10 cellular contexts compared by ENCODE assay signal in the genomic region with DNA sequence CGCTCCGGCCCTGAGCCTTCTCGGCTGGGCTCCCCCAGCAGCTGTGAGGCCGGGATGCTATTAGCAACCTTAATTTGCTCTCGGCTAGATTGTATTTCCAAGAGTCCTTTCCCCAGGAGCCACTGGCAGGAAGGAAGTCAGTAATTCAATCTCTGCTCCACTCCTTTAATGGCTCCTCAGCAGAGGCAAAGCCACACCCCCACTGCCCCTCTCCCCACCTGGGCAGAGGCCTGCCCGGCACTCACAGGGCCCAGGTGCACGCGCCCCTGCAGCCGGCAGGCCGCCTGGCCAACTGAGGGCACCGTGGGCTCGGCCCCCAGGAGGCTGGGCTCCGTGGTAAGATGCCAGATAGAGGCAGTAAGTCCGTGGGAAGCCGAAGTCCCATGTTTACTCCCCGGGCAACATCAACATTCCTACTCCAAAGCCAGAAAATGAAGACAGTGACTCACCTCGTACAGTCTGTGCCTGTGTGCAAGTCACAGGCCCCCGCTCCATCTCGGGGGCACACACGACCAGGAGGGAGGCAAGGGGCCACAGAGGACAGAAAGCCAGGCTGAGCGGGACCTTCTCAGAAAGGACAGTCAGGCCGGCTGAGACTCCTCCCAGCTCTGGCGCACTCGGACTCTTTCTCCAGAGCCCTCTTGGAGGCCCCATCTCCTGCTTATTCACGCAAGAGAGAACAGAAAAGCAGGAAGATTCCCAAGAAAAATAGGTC. TPM values are rescaled to one million over a fixed set of nuclear protein-coding genes. Genes with fewer than 3 reads are reported as not detected.
DNase-seq lines count a peak whose midpoint lies in the region; ATAC-seq, FAIRE-seq and TF ChIP-seq lines count a peak whose summit lies in the region.
"Had no signal": no experiment of that assay in that cellular context is flagged by ENCODE, and none has a peak within 500 bp of the region (broad histone marks: within the 10 kb centered on the region; RNA-seq: fewer than 3 reads in every experiment).

No MANE protein-coding gene starts in this region.

- in situ Hi-C loops in GM12878 (cut with MboI): no loop called here

- TF ChIP-seq RAD21 in GM12878 (IDR thresholded peaks at IDR 0.05; ENCODE audit: insufficient read depth, low read depth, low read length): no peak

- no peak overlapping the region for H3K27ac ChIP-seq in GM12878 (ENCODE audit: control insufficient read depth, insufficient read depth)
- no peak overlapping the region for H3K27ac ChIP-seq in CD4-positive, alpha-beta memory T cell (ENCODE audit: low read depth, low read length)
- H3K27ac ChIP-seq: C4-2B had no signal

- ATAC-seq in Right ventricle myocardium inferior (peak; percentile 18), GM12878 (no peak), HG03571 (IDR thresholded peaks at IDR 0.05; ENCODE audit: unreplicated experiment) (no peak)
- no peak for ATAC-seq in stimulated activated naive CD8-positive, alpha-beta T cell treated with anti-CD3 and anti-CD28 coated beads, Interleukin-15, amount 100 ng/mL, for 72 hours

- DNase-seq in Right ventricle myocardium inferior (ENCODE audit: missing footprints) (peak; percentile 66), cardiac septum (ENCODE audit: low spot score) (no peak), GM12878 (ENCODE audit: low read depth, low spot score) (no peak), left kidney (ENCODE audit: low read depth, low spot score) (peak; percentile 96), UCSD-AML1 (lab: John Stamatoyannopoulos, UW; ENCODE audit: unreplicated experiment) (no peak)
- DNase-seq in stimulated activated naive CD8-positive, alpha-beta T cell treated with anti-CD3 and anti-CD28 coated beads, Interleukin-15, amount 100 ng/mL, for 72 hours: no peak
- no peak for DNase-seq in CD4-positive, alpha-beta memory T cell

- H3K27ac Mint-ChIP-seq in stimulated activated naive CD8-positive, alpha-beta T cell treated with anti-CD3 and anti-CD28 coated beads, Interleukin-15, amount 100 ng/mL, for 72 hours: no peak overlapping the region
- H3K27ac Mint-ChIP-seq in CD4-positive, alpha-beta memory T cell: peak overlapping the region in 1 of 7 donors; percentile 43

- H3K9ac ChIP-seq in GM12878 (ENCODE audit: control insufficient read depth, insufficient read depth, low read length): no peak overlapping the region

- H3K4me1 Mint-ChIP-seq in stimulated activated naive CD8-positive, alpha-beta T cell treated with anti-CD3 and anti-CD28 coated beads, Interleukin-15, amount 100 ng/mL, for 72 hours: peaks cover 79% of the 10 kb centered on the region
- peaks cover 42 to 71% (median 60%) of the 10 kb centered on the region in 4 donors for H3K4me1 Mint-ChIP-seq in CD4-positive, alpha-beta memory T cell

- no peak for TF ChIP-seq EP300 in GM12878 (IDR thresholded peaks at IDR 0.05; ENCODE audit: borderline replicate concordance in 1 of 2, control insufficient read depth in 1 of 2, low read depth in 2 of 2, low read length in 2 of 2)

- 0 out of 2 replicates have a peak overlapping the region, but pooled peaks have one; percentile 17 for H3K4me2 ChIP-seq in GM12878 (ENCODE audit: control insufficient read depth, insufficient read depth)

- FAIRE-seq in GM12878 (lab: Jason Lieb, UNC): no peak

- H3K27me3 ChIP-seq in GM12878 (replicated peaks in 1 of 2; ENCODE audit: control insufficient read depth in 2 of 2, insufficient read depth in 2 of 2, low read length in 1 of 2): peaks cover 0 to 14% of the 10 kb centered on the region in 2 experiments
- peaks cover 5% of the 10 kb centered on the region for H3K27me3 ChIP-seq in CD4-positive, alpha-beta memory T cell (ENCODE audit: insufficient read depth, low read length)

- 49% methylated on average over 24 of the region's 25 CpGs for WGBS in GM12878 (ENCODE audit: insufficient coverage, insufficient replicate concordance, low lambda C conversion rate, missing lambda C conversion rate)

- H3K36me3 ChIP-seq in GM12878 (ENCODE audit: control insufficient read depth in 2 of 2, insufficient read depth in 2 of 2, low read length in 1 of 2): no peaks in the 10 kb centered on the region
- no peaks in the 10 kb centered on the region for H3K36me3 ChIP-seq in CD4-positive, alpha-beta memory T cell (ENCODE audit: insufficient read depth, low read length)

- H3K9me3 ChIP-seq in GM12878 (replicated peaks; ENCODE audit: control insufficient read depth, insufficient read depth, low read length): no peaks in the 10 kb centered on the region
- no peaks in the 10 kb centered on the region for H3K9me3 ChIP-seq in CD4-positive, alpha-beta memory T cell (ENCODE audit: control insufficient read depth in 1 of 2, low read length in 2 of 2)

- no peaks in the 10 kb centered on the region for H3K79me2 ChIP-seq in GM12878 (ENCODE audit: control insufficient read depth, insufficient read depth, low read length)

- no peak for TF ChIP-seq CTCF in GM12878 (IDR thresholded peaks at IDR 0.05 in 2 of 3, conservative IDR thresholded peaks at IDR 0.05 in 1 of 3; ENCODE audit: control insufficient read depth in 2 of 3, extremely low read depth in 1 of 3, insufficient read depth in 1 of 3, low read depth in 3 of 3, low read length in 3 of 3)

- H4K20me1 ChIP-seq in GM12878 (ENCODE audit: control insufficient read depth, insufficient read depth): peaks cover 4% of the 10 kb centered on the region; the same call in 1 of the 2 replicates

- H3K27me3 Mint-ChIP-seq in stimulated activated naive CD8-positive, alpha-beta T cell treated with anti-CD3 and anti-CD28 coated beads, Interleukin-15, amount 100 ng/mL, for 72 hours: no peaks in the 10 kb centered on the region
- peaks cover 4 to 14% of the 10 kb centered on the region in 2 donors for H3K27me3 Mint-ChIP-seq in CD4-positive, alpha-beta memory T cell

- peaks cover 10% of the 10 kb centered on the region for H3K4me1 ChIP-seq in GM12878 (ENCODE audit: control insufficient read depth, insufficient read depth, low read length)
- H3K4me1 ChIP-seq in CD4-positive, alpha-beta memory T cell (ENCODE audit: insufficient read depth, low read length): peaks cover 60% of the 10 kb centered on the region

- no peak overlapping the region for H2AFZ ChIP-seq in GM12878 (ENCODE audit: control insufficient read depth, low read depth, low read length)

- CTCF ChIA-PET in GM12878 (lab: Yijun Ruan, JAX): no interaction called here
- CTCF ChIA-PET in CD4-positive, alpha-beta memory T cell (lab: Charles Lee; ENCODE audit: partially characterized antibody): no interaction called here

- POLR2A ChIA-PET in GM12878 (lab: Charles Lee): no interaction called here
- POLR2A ChIA-PET in CD4-positive, alpha-beta memory T cell (lab: Charles Lee; ENCODE audit: partially characterized antibody): no interaction called here

- RAD21 ChIA-PET in GM12878 (lab: Charles Lee; ENCODE audit: unreplicated experiment): interaction anchor here (1.5 kb wide), 1 partner anchor 23 kb away, joined by 4 read pairs; no protein-coding TSS in a partner anchor

- intact Hi-C loops in Right ventricle myocardium inferior (cut with DNase I) (loop anchor here (10.0 kb wide), 1 partner anchor 273 kb away; the partner anchor contains the start of genes NCAPD3 and VPS26B), cardiac septum (cut with DNase I) (loop anchor here (5.0 kb wide), 1 partner anchor 171 kb away; no protein-coding TSS in a partner anchor), GM12878 (cut with micrococcal nuclease; ENCODE audit: unreplicated experiment) (no loop called here)
- intact Hi-C loops in CD4-positive, alpha-beta memory T cell (cut with micrococcal nuclease): no loop called here

- no peak for TF ChIP-seq POLR2A in GM12878 (IDR thresholded peaks at IDR 0.05; ENCODE audit: low read depth, low read length)

- no TSS peak for BruUV-seq in GM12878 (replicated peaks; lab: Mats Ljungman, UMichigan)

- H3K4me3 ChIP-seq in GM12878: no peak overlapping the region
- H3K4me3 ChIP-seq in CD4-positive, alpha-beta memory T cell (ENCODE audit: low read length in 2 of 2): no peak overlapping the region

- H3K9me3 Mint-ChIP-seq in stimulated activated naive CD8-positive, alpha-beta T cell treated with anti-CD3 and anti-CD28 coated beads, Interleukin-15, amount 100 ng/mL, for 72 hours: no peaks in the 10 kb centered on the region
- H3K9me3 Mint-ChIP-seq in CD4-positive, alpha-beta memory T cell: no peaks in the 10 kb centered on the region

- no peak overlapping the region for H3K4me3 Mint-ChIP-seq in stimulated activated naive CD8-positive, alpha-beta T cell treated with anti-CD3 and anti-CD28 coated beads, Interleukin-15, amount 100 ng/mL, for 72 hours
- H3K4me3 Mint-ChIP-seq in CD4-positive, alpha-beta memory T cell: no peak overlapping the region

- SMC1A ChIA-PET in GM12878 (lab: Charles Lee; ENCODE audit: uncharacterized antibody, unreplicated experiment): no interaction called here

- peaks cover 0 to 10% of the 10 kb centered on the region in 2 donors for H3K36me3 Mint-ChIP-seq in CD4-positive, alpha-beta memory T cell

TF ChIP-seq in GM12878, 131 proteins besides CTCF, POLR2A, EP300 and RAD21 (continues in another document):
- no peak for TF ChIP-seq SUPT20H (IDR thresholded peaks at IDR 0.05; ENCODE audit: borderline replicate concordance, control insufficient read depth, low read depth, low read length)
- no peak for TF ChIP-seq BMI1 (IDR thresholded peaks at IDR 0.05; ENCODE audit: borderline replicate concordance)
- no peak for TF ChIP-seq EED (IDR thresholded peaks at IDR 0.05; ENCODE audit: low read depth)
- no peak for TF ChIP-seq CHD2 (IDR thresholded peaks at IDR 0.05; ENCODE audit: borderline replicate concordance, low read depth, low read length)
- no peak for TF ChIP-seq JUNB (IDR thresholded peaks at IDR 0.05)

RNA-seq across cellular contexts. Expression of gene IGSF9B, which starts 5.1 kb away (rescaled TPM):
- 41.7 TPM for total RNA-seq in Right ventricle myocardium inferior
- 85.3 TPM for total RNA-seq in cardiac septum
- 48.4 and 54.1 TPM in 2 replicates for total RNA-seq in GM12878 (2013; cell fraction: nucleolus; rRNA removed)
- total RNA-seq in GM12878 (2014; rRNA removed): 0.11 TPM in 1 of 2 replicates, not detected in the other
- total RNA-seq in GM12878 (2014; rRNA removed; fragmentation: Illumina TruSeq; extraction: Trizol): 0.13 TPM in 1 of 2 replicates, not detected in the other
- 0.05 and 0.51 TPM in 2 replicates for total RNA-seq in GM12878 (2021)
- not detected for polyA plus RNA-seq in GM12878 (2011; ENCODE audit: low read depth)
- polyA plus RNA-seq in GM12878 (2011; rRNA removed): 1.7 and 3.7 TPM in 2 replicates
- 2.6 and 2.9 TPM in 2 replicates for polyA plus RNA-seq in GM12878 (2011; cell fraction: cytosol; rRNA removed)
- 26.7 and 32.8 TPM in 2 replicates for polyA plus RNA-seq in GM12878 (2011; cell fraction: nucleus; rRNA removed)
- 0.48 and 0.69 TPM in 2 replicates for polyA plus RNA-seq in GM12878 (2012)
- polyA plus RNA-seq in GM12878 (2014; fragmentation: Illumina TruSeq; extraction: Trizol): 0.34 TPM in 1 of 2 replicates, not detected in the other
- polyA plus RNA-seq in GM12878 (2014; fragmentation: Nextera tagmentation; extraction: Ambion mirVana): not detected
- 0.14 and 0.19 TPM in 2 replicates for polyA plus RNA-seq in GM12878 (2014; rRNA removed)
- polyA plus RNA-seq in GM12878 (2016; fragmentation: Nextera tagmentation; extraction: Ambion mirVana): under 1 TPM; 0.03 to 0.20 TPM
- 6.8 and 12.3 TPM in 2 replicates for polyA minus RNA-seq in GM12878 (2011; rRNA and poly(A)+ RNA removed)
- polyA minus RNA-seq in GM12878 (2011; cell fraction: cytosol; rRNA and poly(A)+ RNA removed): 1.8 and 2.8 TPM in 2 replicates
- polyA minus RNA-seq in GM12878 (2011; cell fraction: nucleus; rRNA and poly(A)+ RNA removed): 7.7 and 12.4 TPM in 2 replicates
- total RNA-seq in CD4-positive, alpha-beta memory T cell: 10 to 100 TPM; 36.0 to 38.6 TPM
- polyA plus RNA-seq in CD4-positive, alpha-beta memory T cell: 1 to 10 TPM in 1 of 2 donors, under 1 TPM in 1; 0.59 to 2.5 TPM
- total RNA-seq: dermis microvascular lymphatic vessel endothelial cell had no signal

Comparison
In these comparisons a context has a peak if more than half of its experiments do, and no peak if none do; other contexts are left out.
1. DNase-seq: peak in Right ventricle myocardium inferior (single experiment) and left kidney (single experiment); none in cardiac septum (single experiment), GM12878 (single experiment), stimulated activated naive CD8-positive, alpha-beta T cell treated with anti-CD3 and anti-CD28 coated beads, Interleukin-15, amount 100 ng/mL, for 72 hours (0 of 2), CD4-positive, alpha-beta memory T cell (0 of 5) and UCSD-AML1 (single experiment).
2. intact Hi-C loops: an anchor here in Right ventricle myocardium inferior (10.0 kb wide) and cardiac septum (5.0 kb wide); none called in GM12878 and CD4-positive, alpha-beta memory T cell.